9 cellular contexts compared by ENCODE assay signal in the genomic region with DNA sequence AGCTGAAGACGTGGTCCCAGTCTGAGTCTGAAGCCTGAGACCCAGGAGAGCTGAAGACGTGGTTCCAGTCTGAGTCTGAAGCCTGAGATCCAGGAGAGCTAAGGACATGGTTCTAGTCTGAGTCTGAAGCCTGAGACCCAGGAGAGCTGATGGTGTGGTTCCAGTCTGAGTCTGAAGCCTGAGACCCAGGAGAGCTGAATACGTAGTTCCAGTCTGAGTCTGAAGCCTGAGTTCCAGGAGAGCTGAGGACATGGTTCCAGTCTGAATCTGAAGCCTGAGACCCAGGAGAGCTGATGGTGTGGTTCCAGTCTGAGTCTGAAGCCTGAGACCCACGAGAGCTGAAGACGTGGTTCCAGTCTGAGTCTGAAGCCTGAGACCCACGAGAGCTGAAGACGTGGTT. TPM values are rescaled to one million over a fixed set of nuclear protein-coding genes. Genes with fewer than 3 reads are reported as not detected.
DNase-seq lines count a peak whose midpoint lies in the region; TF ChIP-seq lines count a peak whose summit lies in the region.
"Not testable (repeated sequence)": the region's sequence is repeated elsewhere in the genome, so short reads cannot be mapped to it uniquely, and the experiment has no call there.
"Had no signal": no experiment of that assay in that cellular context is flagged by ENCODE, and none has a peak within 500 bp of the region (broad histone marks: within the 10 kb centered on the region; RNA-seq: fewer than 3 reads in every experiment).

No MANE protein-coding gene starts in this region.

- TF ChIP-seq POLR2A in spleen (IDR thresholded peaks at IDR 0.05): not testable (repeated sequence)

- not testable (repeated sequence) for H2AFZ ChIP-seq in H9 (ENCODE audit: low read length)

- H3K4me3 Mint-ChIP-seq in H9; activated naive CD4-positive, alpha-beta T cell treated with anti-CD3 and anti-CD28 coated beads for 36 hours; endodermal cell: not testable (repeated sequence)
- H3K4me3 Mint-ChIP-seq in activated CD4-positive, alpha-beta memory T cell treated with anti-CD3 and anti-CD28 coated beads for 36 hours: peak overlapping the region; percentile 12
- H3K4me3 Mint-ChIP-seq in stimulated activated naive CD8-positive, alpha-beta T cell treated with anti-CD3 and anti-CD28 coated beads, Interleukin-15, Interleukin-2, amounts not matched to agents 100 ng/mL and 50 ng/mL, for 24 hours: peak overlapping the region; percentile 13

- not testable (repeated sequence) for H3K23me2 ChIP-seq in H9 (ENCODE audit: insufficient read length, low read depth, low read length, poor library complexity, severe bottlenecking)

- not testable (repeated sequence) for H2BK15ac ChIP-seq in H9 (ENCODE audit: low read depth, low read length)

- H3K27me3 ChIP-seq in GM06990 (replicated peaks; ENCODE audit: control insufficient read depth, insufficient read depth, low read length): not testable (repeated sequence)
- H3K27me3 ChIP-seq in H9 (ENCODE audit: insufficient read depth, low read length) (peaks cover 10% of the 10 kb centered on the region), endodermal cell (ENCODE audit: control insufficient read depth, insufficient read depth, low read length, poor library complexity, severe bottlenecking) (peaks cover 20% of the 10 kb centered on the region), spleen (replicated peaks in 1 of 7) (peaks cover 0 to 21% (median 12%) of the 10 kb centered on the region in 7 donors)

- H3T11ph ChIP-seq in H9 (ENCODE audit: low read length): not testable (repeated sequence)

- not testable (repeated sequence) for H2BK12ac ChIP-seq in H9 (ENCODE audit: insufficient read length, low read depth, low read length)

- peaks cover 54% of the 10 kb centered on the region for H3K27me3 Mint-ChIP-seq in H9 (ENCODE audit: low read depth)
- peaks cover 17% of the 10 kb centered on the region for H3K27me3 Mint-ChIP-seq in activated CD4-positive, alpha-beta memory T cell treated with anti-CD3 and anti-CD28 coated beads for 36 hours
- peaks cover 18% of the 10 kb centered on the region for H3K27me3 Mint-ChIP-seq in activated naive CD4-positive, alpha-beta T cell treated with anti-CD3 and anti-CD28 coated beads for 36 hours (ENCODE audit: low read depth)
- H3K27me3 Mint-ChIP-seq in endodermal cell (ENCODE audit: insufficient read depth): peaks cover 41% of the 10 kb centered on the region
- H3K27me3 Mint-ChIP-seq in stimulated activated naive CD8-positive, alpha-beta T cell treated with anti-CD3 and anti-CD28 coated beads, Interleukin-15, Interleukin-2, amounts not matched to agents 100 ng/mL and 50 ng/mL, for 24 hours: peaks cover 13% of the 10 kb centered on the region

- not testable (repeated sequence) for H4K8ac ChIP-seq in H9 (replicated peaks; ENCODE audit: insufficient read length, low read depth, low read length)

- peaks cover 6 to 14% (median 9%) of the 10 kb centered on the region in 3 experiments for H3K36me3 Mint-ChIP-seq in H9 (ENCODE audit: insufficient read depth in 1 of 3, low read depth in 3 of 3)
- peaks cover 52% of the 10 kb centered on the region for H3K36me3 Mint-ChIP-seq in activated CD4-positive, alpha-beta memory T cell treated with anti-CD3 and anti-CD28 coated beads for 36 hours
- H3K36me3 Mint-ChIP-seq in activated naive CD4-positive, alpha-beta T cell treated with anti-CD3 and anti-CD28 coated beads for 36 hours (ENCODE audit: low read depth): peaks cover 25% of the 10 kb centered on the region
- H3K36me3 Mint-ChIP-seq in endodermal cell (ENCODE audit: low read depth): not testable (repeated sequence)
- peaks cover 51% of the 10 kb centered on the region for H3K36me3 Mint-ChIP-seq in stimulated activated naive CD8-positive, alpha-beta T cell treated with anti-CD3 and anti-CD28 coated beads, Interleukin-15, Interleukin-2, amounts not matched to agents 100 ng/mL and 50 ng/mL, for 24 hours (ENCODE audit: low read depth)

- H3K9me3 Mint-ChIP-seq in H9 (peaks cover 18 to 29% of the 10 kb centered on the region in 2 experiments), endodermal cell (peaks cover 23% of the 10 kb centered on the region)
- H3K9me3 Mint-ChIP-seq in activated CD4-positive, alpha-beta memory T cell treated with anti-CD3 and anti-CD28 coated beads for 36 hours: peaks cover 38% of the 10 kb centered on the region
- H3K9me3 Mint-ChIP-seq in activated naive CD4-positive, alpha-beta T cell treated with anti-CD3 and anti-CD28 coated beads for 36 hours: peaks cover 11% of the 10 kb centered on the region
- H3K9me3 Mint-ChIP-seq in stimulated activated naive CD8-positive, alpha-beta T cell treated with anti-CD3 and anti-CD28 coated beads, Interleukin-15, Interleukin-2, amounts not matched to agents 100 ng/mL and 50 ng/mL, for 24 hours: peaks cover 29% of the 10 kb centered on the region

- not testable (repeated sequence) for H3K9ac ChIP-seq in H9 (ENCODE audit: extremely low read depth, insufficient read length, low read length); endodermal cell (ENCODE audit: extremely low read depth, low read length, poor library complexity, severe bottlenecking)

- CTCF ChIA-PET in activated CD4-positive, alpha-beta memory T cell treated with anti-CD3 and anti-CD28 coated beads for 36 hours (lab: Charles Lee): interaction anchor here (0.7 to 1.5 kb wide), 5 partner anchors 9 to 299 kb away, joined by 3 to 5 read pairs (median 3); a partner anchor contains a TSS
- CTCF ChIA-PET in activated naive CD4-positive, alpha-beta T cell treated with anti-CD3 and anti-CD28 coated beads for 36 hours (lab: Charles Lee): interaction anchor here (0.6 to 1.3 kb wide), 6 partner anchors 9 to 1408 kb away, joined by 3 to 6 read pairs (median 3); no protein-coding TSS in a partner anchor

- not testable (repeated sequence) for H2AK5ac ChIP-seq in H9 (ENCODE audit: insufficient read length, low read length)

- no CpG with 5 or more reads among the region's 7 CpGs for WGBS in H9 (ENCODE audit: extremely low coverage, insufficient read length, low lambda C conversion rate)
- WGBS in endodermal cell (ENCODE audit: insufficient coverage in 1 of 2, insufficient read length in 1 of 2), 2 experiments: 89 to 93% methylated on average over 4 to 5 of the region's 7 CpGs
- WGBS in spleen, 5 donors: 70 to 92% (median 80%) methylated on average over 5 to 7 of the region's 7 CpGs

- H4K91ac ChIP-seq in H9 (ENCODE audit: insufficient read length, low read depth, low read length): not testable (repeated sequence)

- intact Hi-C loops in activated CD4-positive, alpha-beta memory T cell treated with anti-CD3 and anti-CD28 coated beads for 36 hours (cut with micrococcal nuclease): loop anchor here (1.0 to 5.0 kb wide), 4 partner anchors 10 to 339 kb away; a partner anchor contains a TSS
- intact Hi-C loops in activated naive CD4-positive, alpha-beta T cell treated with anti-CD3 and anti-CD28 coated beads for 36 hours (cut with micrococcal nuclease); spleen (cut with DNase I; ENCODE audit: low total_unique reads): not testable (repeated sequence)

- not testable (repeated sequence) for H2BK5ac ChIP-seq in H9 (ENCODE audit: insufficient read length, low read length)

- not testable (repeated sequence) for H4K5ac ChIP-seq in H9 (ENCODE audit: insufficient read length, low read depth, low read length)

- not testable (repeated sequence) for H3K79me2 ChIP-seq in H9 (ENCODE audit: insufficient read depth, low read length)

- not testable (repeated sequence) for H3K27ac Mint-ChIP-seq in H9, endodermal cell
- H3K27ac Mint-ChIP-seq in activated CD4-positive, alpha-beta memory T cell treated with anti-CD3 and anti-CD28 coated beads for 36 hours: peak overlapping the region; percentile 82
- peak overlapping the region; percentile 48 for H3K27ac Mint-ChIP-seq in activated naive CD4-positive, alpha-beta T cell treated with anti-CD3 and anti-CD28 coated beads for 36 hours
- H3K27ac Mint-ChIP-seq in stimulated activated naive CD8-positive, alpha-beta T cell treated with anti-CD3 and anti-CD28 coated beads, Interleukin-15, Interleukin-2, amounts not matched to agents 100 ng/mL and 50 ng/mL, for 24 hours: peak overlapping the region; percentile 91

- H3K79me1 ChIP-seq in H9 (ENCODE audit: insufficient read depth, low read depth, low read length, poor library complexity, severe bottlenecking): not testable (repeated sequence)

- H3K23ac ChIP-seq in H9 (ENCODE audit: insufficient read length, low read depth, low read length): not testable (repeated sequence)

- H3K27ac ChIP-seq in H9 (ENCODE audit: insufficient read length, low read depth, low read length); endodermal cell (ENCODE audit: low read depth, low read length); spleen: not testable (repeated sequence)

- not testable (repeated sequence) for H3K4ac ChIP-seq in H9 (ENCODE audit: low read depth, low read length)

- not testable (repeated sequence) for H4K20me1 ChIP-seq in H9 (ENCODE audit: control insufficient read depth, insufficient read depth, insufficient read length)

- H3K4me1 Mint-ChIP-seq in H9, endodermal cell: not testable (repeated sequence)
- peaks cover 62% of the 10 kb centered on the region for H3K4me1 Mint-ChIP-seq in activated CD4-positive, alpha-beta memory T cell treated with anti-CD3 and anti-CD28 coated beads for 36 hours (ENCODE audit: low read depth)
- peaks cover 39% of the 10 kb centered on the region for H3K4me1 Mint-ChIP-seq in activated naive CD4-positive, alpha-beta T cell treated with anti-CD3 and anti-CD28 coated beads for 36 hours (ENCODE audit: low read depth)
- peaks cover 88% of the 10 kb centered on the region for H3K4me1 Mint-ChIP-seq in stimulated activated naive CD8-positive, alpha-beta T cell treated with anti-CD3 and anti-CD28 coated beads, Interleukin-15, Interleukin-2, amounts not matched to agents 100 ng/mL and 50 ng/mL, for 24 hours (ENCODE audit: low read depth)

- not testable (repeated sequence) for H3K9me3 ChIP-seq in H9 (ENCODE audit: control insufficient read depth, low read depth, low read length); endodermal cell (ENCODE audit: control insufficient read depth, low read length); spleen

- not testable (repeated sequence) for H3K56ac ChIP-seq in H9 (ENCODE audit: insufficient read length, low read depth, low read length)

- POLR2A ChIA-PET in activated CD4-positive, alpha-beta memory T cell treated with anti-CD3 and anti-CD28 coated beads for 36 hours (lab: Charles Lee): interaction anchor here (0.7 to 2.0 kb wide), 7 partner anchors 9 to 218 kb away, joined by 3 to 12 read pairs (median 5); a partner anchor contains a TSS

- DNase-seq in GM06990 (ENCODE audit: extremely low read depth, insufficient read length) (peak; percentile 66), endodermal cell (peak; percentile 16), spleen (peak; percentile 8)
- not testable (repeated sequence) for DNase-seq in H9; activated naive CD4-positive, alpha-beta T cell treated with anti-CD3 and anti-CD28 coated beads for 36 hours
- peak; percentile 63 for DNase-seq in activated CD4-positive, alpha-beta memory T cell treated with anti-CD3 and anti-CD28 coated beads for 36 hours

- not testable (repeated sequence) for H3K18ac ChIP-seq in H9 (ENCODE audit: insufficient read length, low read depth, low read length)

- not testable (repeated sequence) for H2BK20ac ChIP-seq in H9 (ENCODE audit: low read depth, low read length, poor library complexity, severe bottlenecking)

- TF ChIP-seq CTCF in GM06990 (IDR thresholded peaks at IDR 0.05; ENCODE audit: insufficient read depth, low read length, poor library complexity, severe bottlenecking); H9 (conservative IDR thresholded peaks at IDR 0.05); endodermal cell (conservative IDR thresholded peaks at IDR 0.05); spleen (IDR thresholded peaks at IDR 0.05 in 8 of 11, conservative IDR thresholded peaks at IDR 0.05 in 3 of 11): not testable (repeated sequence)

- not testable (repeated sequence) for H2BK120ac ChIP-seq in H9 (ENCODE audit: low read depth, low read length, poor library complexity, severe bottlenecking)

- H3K4me2 ChIP-seq in H9 (ENCODE audit: insufficient read depth, insufficient read length, low read length): not testable (repeated sequence)

- not testable (repeated sequence) for H3K4me1 ChIP-seq in H9 (ENCODE audit: insufficient read depth, low read length); endodermal cell (ENCODE audit: control insufficient read depth, insufficient read depth, low read length)
- H3K4me1 ChIP-seq in spleen: peaks cover 3 to 18% (median 14%) of the 10 kb centered on the region in 6 donors

- 0 out of 2 replicates have a peak overlapping the region, but pooled peaks have one; percentile 63 for H3K14ac ChIP-seq in H9 (ENCODE audit: insufficient read depth, low read length)

- not testable (repeated sequence) for H3K36me3 ChIP-seq in GM06990 (ENCODE audit: control insufficient read depth, insufficient read depth, low read length); endodermal cell (ENCODE audit: control insufficient read depth, insufficient read depth, low read length)
- peaks cover 0 to 26% (median 0%) of the 10 kb centered on the region in 6 donors for H3K36me3 ChIP-seq in spleen

- peak overlapping the region; percentile 26 for H3K4me3 ChIP-seq in GM06990 (replicated peaks; ENCODE audit: low read depth, low read length)
- H3K4me3 ChIP-seq in endodermal cell (ENCODE audit: low read length); spleen: not testable (repeated sequence)

RNA-seq across cellular contexts. Expression of a gene that starts 4.6 kb away (rescaled TPM):
- 1.6 and 2.0 TPM in 2 replicates for total RNA-seq in H9 (2021)
- total RNA-seq in activated CD4-positive, alpha-beta memory T cell treated with anti-CD3 and anti-CD28 coated beads for 36 hours: 1 to 10 TPM; 3.3 to 4.3 TPM
- under 1 TPM in 1 of 2 experiments, not detected in 1; 0.25 TPM for total RNA-seq in activated naive CD4-positive, alpha-beta T cell treated with anti-CD3 and anti-CD28 coated beads for 36 hours
- total RNA-seq in endodermal cell: under 1 TPM; 0.58 to 0.66 TPM
- 1.3 TPM for polyA plus RNA-seq in endodermal cell (2013, experiment 1 of 2)
- 1.5 TPM for polyA plus RNA-seq in endodermal cell (2013, experiment 2 of 2)
- total RNA-seq in spleen: 1 to 10 TPM; 2.6 to 5.7 (median 4.7) TPM
- polyA plus RNA-seq in spleen: 1 to 10 TPM; 2.2 to 3.9 (median 3.7) TPM
- total RNA-seq: G401 had no signal
- polyA plus RNA-seq: GM23248 had no signal

RNA-seq across cellular contexts. Expression of a gene that starts 28.2 kb away (rescaled TPM):
- total RNA-seq in H9 (2021) (35.4 and 37.0 TPM in 2 replicates), endodermal cell (10 to 100 TPM; 43.1 to 45.7 TPM), spleen (10 to 100 TPM; 29.2 to 41.0 (median 37.4) TPM)
- total RNA-seq in activated CD4-positive, alpha-beta memory T cell treated with anti-CD3 and anti-CD28 coated beads for 36 hours: 10 to 100 TPM; 56.3 to 56.8 TPM
- total RNA-seq in activated naive CD4-positive, alpha-beta T cell treated with anti-CD3 and anti-CD28 coated beads for 36 hours: 10 to 100 TPM; 47.6 to 48.2 TPM
- 27.9 TPM for polyA plus RNA-seq in endodermal cell (2013, experiment 1 of 2)
- 24.7 TPM for polyA plus RNA-seq in endodermal cell (2013, experiment 2 of 2)
- 10 to 100 TPM in 1 of 3 donors, 1 to 10 TPM in 2; 5.1 to 22.7 (median 7.1) TPM for polyA plus RNA-seq in spleen

RNA-seq across cellular contexts. Expression of a gene that starts 44.0 kb away (rescaled TPM):
- total RNA-seq in H9 (2021): 2.8 TPM in 2 replicates
- total RNA-seq in activated CD4-positive, alpha-beta memory T cell treated with anti-CD3 and anti-CD28 coated beads for 36 hours: 10 to 100 TPM; 13.5 to 13.6 TPM
- total RNA-seq in activated naive CD4-positive, alpha-beta T cell treated with anti-CD3 and anti-CD28 coated beads for 36 hours: 10 to 100 TPM; 13.4 to 13.9 TPM
- total RNA-seq in endodermal cell: 1 to 10 TPM; 1.3 to 1.9 TPM
- polyA plus RNA-seq in endodermal cell (2013, experiment 1 of 2): 2.6 TPM
- 2.6 TPM for polyA plus RNA-seq in endodermal cell (2013, experiment 2 of 2)
- 10 to 100 TPM in 1 of 7 donors, 1 to 10 TPM in 6; 3.9 to 12.0 (median 8.0) TPM for total RNA-seq in spleen
- 1 to 10 TPM; 3.3 to 7.8 (median 3.8) TPM for polyA plus RNA-seq in spleen
